In the genomic region with DNA sequence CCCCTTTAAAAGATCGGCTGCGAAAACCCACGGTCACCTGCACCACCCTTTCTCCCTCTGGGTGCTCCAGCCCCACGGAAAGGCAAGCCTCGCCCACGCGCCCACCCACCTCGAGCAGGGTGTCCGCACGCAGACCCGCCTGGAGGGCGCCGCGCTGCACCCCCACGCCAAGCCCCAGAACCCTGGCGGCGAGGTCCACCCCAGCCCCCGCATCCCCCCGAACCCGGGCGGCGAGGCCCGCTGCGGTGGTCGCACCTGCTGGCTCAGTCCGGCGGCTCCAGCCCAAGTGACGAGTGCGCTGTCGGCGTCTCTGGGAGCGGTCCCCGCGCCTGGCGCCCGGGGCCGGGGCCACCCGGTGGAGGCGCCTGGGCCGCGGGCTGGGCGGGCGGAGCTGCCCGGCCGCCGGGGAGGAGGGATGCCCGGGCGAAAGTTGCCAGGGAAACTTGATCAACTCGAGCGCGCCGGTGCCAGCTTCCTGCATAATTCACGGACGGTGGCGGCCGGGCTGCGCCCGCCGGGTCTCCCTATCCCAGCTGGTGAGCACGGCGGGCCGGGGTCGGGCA, we compare ENCODE assay signal across 9 cellular contexts. TPM values are rescaled to one million over a fixed set of nuclear protein-coding genes. Genes with fewer than 3 reads are reported as not detected.
A peak's percentile ranks its signal among the peaks of the same experiment; 100 is the strongest.
DNase-seq lines count a peak whose midpoint lies in the region; ATAC-seq, FAIRE-seq and TF ChIP-seq lines count a peak whose summit lies in the region.
"Had no signal": no experiment of that assay in that cellular context is flagged by ENCODE, and none has a peak within 500 bp of the region (broad histone marks: within the 10 kb centered on the region; RNA-seq: fewer than 3 reads in every experiment).

No MANE protein-coding gene starts in this region.

- no peaks in the 10 kb centered on the region for H3K36me3 ChIP-seq in bronchial epithelial cell (ENCODE audit: control insufficient read depth, insufficient read depth, low read length)

- H3K27ac Mint-ChIP-seq in memory B cell, result no peak overlapping the region

- H3K4me3 Mint-ChIP-seq in memory B cell, result peak overlapping the region; percentile 71

- peaks cover 29% of the 10 kb centered on the region for H3K27me3 Mint-ChIP-seq in memory B cell

- TF ChIP-seq CTCF in 22Rv1 (IDR thresholded peaks at IDR 0.05) (no peak), bronchial epithelial cell (IDR thresholded peaks at IDR 0.05; ENCODE audit: insufficient read depth, low read length, severe bottlenecking) (no peak)

- no peaks in the 10 kb centered on the region for H3K9me3 Mint-ChIP-seq in memory B cell

- peak overlapping the region; percentile 77 for H3K27ac ChIP-seq in 22Rv1

- ATAC-seq in HG03571 (IDR thresholded peaks at IDR 0.05; ENCODE audit: unreplicated experiment) (peak; percentile 10), memory B cell (ENCODE audit: low read depth) (no peak), HG03439 (IDR thresholded peaks at IDR 0.05; ENCODE audit: unreplicated experiment) (no peak)
- ATAC-seq in stimulated activated naive CD8-positive, alpha-beta T cell treated with anti-CD3 and anti-CD28 coated beads, Interleukin-15, Interleukin-2, amounts not matched to agents 100 U/mL and 50 U/mL, for 24 hours, result no peak

- no peak for FAIRE-seq in bronchial epithelial cell (lab: Jason Lieb, UNC)

- DNase-seq in bronchial epithelial cell (ENCODE audit: low read depth), result no peak
- DNase-seq in memory B cell (ENCODE audit: low spot score in 2 of 2), result no peak
- no peak for DNase-seq in stimulated activated naive CD8-positive, alpha-beta T cell treated with anti-CD3 and anti-CD28 coated beads, Interleukin-15, Interleukin-2, amounts not matched to agents 100 U/mL and 50 U/mL, for 24 hours
- DNase-seq in activated naive CD4-positive, alpha-beta T cell treated with Interleukin-2 at 50 U/mL for 16 hours, result no peak
- no peak for DNase-seq in NCI-H2081 (lab: John Stamatoyannopoulos, UW)
- DNase-seq: SHP77 had no signal

- no peaks in the 10 kb centered on the region for H3K36me3 Mint-ChIP-seq in memory B cell

- no peaks in the 10 kb centered on the region for H3K27me3 ChIP-seq in bronchial epithelial cell (ENCODE audit: control insufficient read depth, insufficient read depth, low read length)

- H3K4me1 Mint-ChIP-seq in memory B cell, result peaks cover 3% of the 10 kb centered on the region

- peak overlapping the region; percentile 85 for H3K4me3 ChIP-seq in bronchial epithelial cell (ENCODE audit: low read depth, low read length)

RNA-seq across cellular contexts. Expression of gene SHANK2, which starts 1.1 kb away (rescaled TPM):
- total RNA-seq in bronchial epithelial cell, result 6.6 and 8.1 TPM in 2 replicates
